Comparison of ENCODE assay signal across 10 cellular contexts in genomic region chr10:73907841-73908517, GRCh38. TPM values are rescaled to one million over a fixed set of nuclear protein-coding genes. Genes with fewer than 3 reads are reported as not detected.
DNase-seq lines count a peak whose midpoint lies in the region; ATAC-seq and TF ChIP-seq lines count a peak whose summit lies in the region.
"Had no signal": no experiment of that assay in that cellular context is flagged by ENCODE, and none has a peak within 500 bp of the region (broad histone marks: within the 10 kb centered on the region; RNA-seq: fewer than 3 reads in every experiment).

No MANE protein-coding gene starts in this region.

- H3K27me3 ChIP-seq in GM23248 (replicated peaks; ENCODE audit: insufficient read depth) (no peaks in the 10 kb centered on the region), SJCRH30 (no peaks in the 10 kb centered on the region), gastrocnemius medialis (peaks cover 0 to 6% (median 0%) of the 10 kb centered on the region in 3 donors)

- ATAC-seq in gastrocnemius medialis (peak; percentile 29 to 34), HG03571 (IDR thresholded peaks at IDR 0.05; ENCODE audit: unreplicated experiment) (no peak)

- in situ Hi-C loops in GM23248 (cut with MboI) (no loop called here), gastrocnemius medialis (cut with MboI; ENCODE audit: low sequenced_read_pairs in 4 of 4) (no loop called here)

- H4K20me1 ChIP-seq in GM23248 (ENCODE audit: insufficient read depth), result no peaks in the 10 kb centered on the region

- no peak for TF ChIP-seq POLR2A in gastrocnemius medialis (IDR thresholded peaks at IDR 0.05)

- peaks cover 45% of the 10 kb centered on the region for H3F3A ChIP-seq in GM23248 (ENCODE audit: insufficient read depth)

- intact Hi-C loops in gastrocnemius medialis (cut with DNase I; ENCODE audit: low total_unique reads), result no loop called here

- H3K9ac ChIP-seq in GM23248, result peak overlapping the region; percentile 76

- H3K4me2 ChIP-seq in GM23248 (ENCODE audit: unreplicated experiment), result peak overlapping the region; percentile 70

- DNase-seq in GM23248, result peak; percentile 89
- peak; percentile 46 to 69 for DNase-seq in SJCRH30
- peak; percentile 57 for DNase-seq in fibroblast of pulmonary artery (ENCODE audit: low read depth)
- DNase-seq in gastrocnemius medialis, result peak in 1 of 2 donors; percentile 60
- no peak for DNase-seq in cerebellar cortex (ENCODE audit: low spot score)
- DNase-seq in NCI-H748 (lab: John Stamatoyannopoulos, UW; ENCODE audit: unreplicated experiment), result no peak
- DNase-seq in NCI-H1694 (lab: John Stamatoyannopoulos, UW), result no peak
- DNase-seq: amniotic stem cell, NCI-H1105 had no signal

- H3K9me3 ChIP-seq in GM23248 (ENCODE audit: low read depth) (no peaks in the 10 kb centered on the region), SJCRH30 (replicated peaks) (no peaks in the 10 kb centered on the region), gastrocnemius medialis (no peaks in the 10 kb centered on the region)

- no peak for TF ChIP-seq CTCF in fibroblast of pulmonary artery (IDR thresholded peaks at IDR 0.05; ENCODE audit: low read length, missing control alignments)
- no peak for TF ChIP-seq CTCF in gastrocnemius medialis (IDR thresholded peaks at IDR 0.05 in 4 of 5, conservative IDR thresholded peaks at IDR 0.05 in 1 of 5)

- H3K4me3 ChIP-seq in GM23248 (peak overlapping the region; percentile 20; the same call in 1 of the 2 replicates), SJCRH30 (peak overlapping the region; percentile 76), fibroblast of pulmonary artery (replicated peaks; ENCODE audit: low read depth, low read length) (no peak overlapping the region), gastrocnemius medialis (no peak overlapping the region)

- peaks cover 51% of the 10 kb centered on the region for H3K4me1 ChIP-seq in GM23248 (ENCODE audit: insufficient read depth)
- H3K4me1 ChIP-seq in SJCRH30, result peaks cover 41% of the 10 kb centered on the region
- H3K4me1 ChIP-seq in gastrocnemius medialis, result peaks cover 36 to 50% of the 10 kb centered on the region in 2 donors

- no peaks in the 10 kb centered on the region for H3K79me2 ChIP-seq in GM23248 (ENCODE audit: insufficient read depth)

- H3K36me3 ChIP-seq in GM23248 (ENCODE audit: low read depth), result no peaks in the 10 kb centered on the region
- H3K36me3 ChIP-seq in SJCRH30, result no peaks in the 10 kb centered on the region; the same call in 1 of the 2 replicates
- no peaks in the 10 kb centered on the region for H3K36me3 ChIP-seq in gastrocnemius medialis

- WGBS in GM23248 (ENCODE audit: low coverage in 1 of 2, low lambda C conversion rate in 2 of 2, missing lambda C conversion rate in 2 of 2), 2 experiments, result 18 to 19% methylated on average over 6 of the region's 6 CpGs

- H3K27ac ChIP-seq in GM23248 (peak overlapping the region; percentile 96), SJCRH30 (peak overlapping the region; percentile 96), gastrocnemius medialis (peak overlapping the region; percentile 51 to 82 (median 74))

- no peaks in the 10 kb centered on the region for H3K9me2 ChIP-seq in GM23248 (ENCODE audit: insufficient read depth)

- no peak overlapping the region for H2AFZ ChIP-seq in GM23248

RNA-seq across cellular contexts. Expression of gene PLAU, which starts 3.0 kb away (rescaled TPM):
- 13.3 and 13.8 TPM in 2 replicates for total RNA-seq in GM23248 (2014; rRNA removed; shearing (Covaris generic))
- 26.0 and 26.1 TPM in 2 replicates for polyA plus RNA-seq in GM23248 (2016; fragmentation: Nextera tagmentation; extraction: Ambion mirVana)
- total RNA-seq in SJCRH30 (2014; rRNA removed; shearing (Covaris generic)), result 58.5 and 64.8 TPM in 2 replicates
- total RNA-seq in gastrocnemius medialis, result 1 to 10 TPM in 3 of 4 donors, under 1 TPM in 1; 0.83 to 5.0 (median 2.3) TPM

RNA-seq across cellular contexts. Expression of gene CAMK2G, which starts 33.6 kb away (rescaled TPM):
- total RNA-seq in GM23248 (2014; rRNA removed; shearing (Covaris generic)), result 25.7 and 29.1 TPM in 2 replicates
- 24.3 and 28.2 TPM in 2 replicates for polyA plus RNA-seq in GM23248 (2016; fragmentation: Nextera tagmentation; extraction: Ambion mirVana)
- 25.2 and 30.2 TPM in 2 replicates for total RNA-seq in SJCRH30 (2014; rRNA removed; shearing (Covaris generic))
- total RNA-seq in gastrocnemius medialis, result 10 to 100 TPM; 48.6 to 67.5 (median 51.7) TPM

Comparison
In these comparisons a context has a peak if more than half of its experiments do, and no peak if none do; other contexts are left out.
1. DNase-seq: peak in GM23248 (single experiment), SJCRH30 (2 of 2) and fibroblast of pulmonary artery (single experiment); none in cerebellar cortex (single experiment), NCI-H748 (single experiment) and NCI-H1694 (single experiment).
2. H3K4me3 ChIP-seq: peak in GM23248 (single experiment) and SJCRH30 (single experiment); none in fibroblast of pulmonary artery (single experiment) and gastrocnemius medialis (0 of 4).
3. Peak in every context shown above with its lines, with median percentiles within 50 percentile points of each other: H3K27ac ChIP-seq.